Comparison of ENCODE assay signal across 2 cellular contexts in the genomic region with DNA sequence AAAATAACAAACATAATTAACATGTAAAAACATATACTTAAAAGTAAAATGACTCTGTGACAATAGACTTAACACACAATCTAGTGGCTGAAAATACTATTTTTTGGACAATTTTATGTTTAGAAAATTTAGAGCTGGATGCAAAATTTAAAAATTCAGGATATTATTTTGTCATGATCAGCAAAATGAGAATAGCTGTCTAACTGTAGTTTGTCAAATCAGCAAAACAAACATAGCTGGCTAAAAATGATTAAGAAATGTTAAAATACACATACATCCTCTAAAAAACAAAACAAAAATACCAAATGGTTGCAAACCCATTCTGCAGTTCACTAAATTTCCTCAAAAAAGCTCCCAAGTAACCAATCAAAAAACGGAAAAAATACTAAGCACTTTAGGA.
TF ChIP-seq lines count a peak whose summit lies in the region.

No MANE protein-coding gene starts in this region.

TF ChIP-seq in A549, 52 proteins besides CTCF, POLR2A, EP300 and RAD21:
- TF ChIP-seq MAFK (IDR thresholded peaks at IDR 0.05; ENCODE audit: partially characterized antibody) (peak; percentile 84), HDAC2 (IDR thresholded peaks at IDR 0.05) (no peak)

TF ChIP-seq in K562, 482 proteins besides CTCF, POLR2A, EP300 and RAD21:
- TF ChIP-seq SREBF2 (CRISPR knock-in tag; IDR thresholded peaks at IDR 0.05) (no peak), C11orf30 (IDR thresholded peaks at IDR 0.05; ENCODE audit: low read depth) (peak; percentile 54), ZNF316 (IDR thresholded peaks at IDR 0.05) (peak; percentile 74), MAFG (tag; conservative IDR thresholded peaks at IDR 0.05) (0 out of 2 replicates have a peak, but pooled peaks have one; percentile 21)
